In genomic region chrX:7062912-7063311, GRCh38 we compare ENCODE assay signal across 27 cellular contexts.
"Had no signal": no experiment of that assay in that cellular context is flagged by ENCODE, and none has a peak within 500 bp of the region (broad histone marks: within the 10 kb centered on the region; RNA-seq: fewer than 3 reads in every experiment).

No MANE protein-coding gene starts in this region.

- ATAC-seq: heart right ventricle, pancreas, T-helper 17 cell had no signal

- FAIRE-seq: endometrium, pancreas had no signal

- H3K4me3 ChIP-seq: adrenal gland, ascending aorta, cardiac muscle cell, colonic mucosa, heart right ventricle, lung, pancreas, psoas muscle, right atrium auricular region, suprapubic skin, tibial artery had no signal

- DNase-seq: activated CD4-positive, alpha-beta memory T cell treated with anti-CD3 and anti-CD28 coated beads for 36 hours; activated CD4-positive, alpha-beta T cell treated with anti-CD3 and anti-CD28 coated beads, Interleukin-2, amount 10 ng/mL, durations not matched to agents 24 days and 14 days; activated CD4-positive, CD25-positive, alpha-beta regulatory T cell treated with anti-CD3 and anti-CD28 coated beads, Interleukin-2, amount 50 U/mL, for 72 hours; activated CD8-positive, alpha-beta memory T cell treated with anti-CD3 and anti-CD28 coated beads, Interleukin-2, amount 50 U/mL, for 4 hours; activated effector memory CD4-positive, alpha-beta T cell treated with anti-CD3 and anti-CD28 coated beads, Interleukin-2, amount 50 U/mL, for 16 hours; activated naive CD4-positive, alpha-beta T cell treated with anti-CD3 and anti-CD28 coated beads for 36 hours; activated naive CD8-positive, alpha-beta T cell treated with anti-CD3 and anti-CD28 coated beads for 36 hours; activated T-cell treated with anti-CD3 and anti-CD28 coated beads, Interleukin-2, amount 50 U/mL, for 1 hour; adrenal gland; cerebellar nuclear complex; colonic mucosa; effector CD8-positive, alpha-beta T cell; foreskin melanocyte; heart right ventricle; kidney glomerular epithelial cell; pancreas; psoas muscle; stimulated activated naive CD4-positive, alpha-beta T cell; T-helper 17 cell; T1000; tibial artery had no signal

- H3K27me3 ChIP-seq: adrenal gland, ascending aorta, cardiac muscle cell, colonic mucosa, heart right ventricle, pancreas, right atrium auricular region, suprapubic skin, tibial artery had no signal

- H3K27ac ChIP-seq: adrenal gland, ascending aorta, cardiac muscle cell, colonic mucosa, heart right ventricle, pancreas, psoas muscle, right atrium auricular region, suprapubic skin, tibial artery had no signal

- H3K4me1 ChIP-seq: adrenal gland, ascending aorta, colonic mucosa, heart right ventricle, pancreas, psoas muscle, right atrium auricular region, suprapubic skin, tibial artery had no signal
